In genomic region chr16:87267566-87267965, GRCh38 we compare ENCODE assay signal across 1 cellular context.
TF ChIP-seq lines count a peak whose summit lies in the region.

No MANE protein-coding gene starts in this region.

TF ChIP-seq in K562, 482 proteins besides CTCF, POLR2A, EP300 and RAD21:
- TF ChIP-seq BCOR (IDR thresholded peaks at IDR 0.05) (peak; percentile 80), RBM25 (IDR thresholded peaks at IDR 0.05; ENCODE audit: low read depth, low read length, severe bottlenecking) (peak; percentile 97), ZFP36 (IDR thresholded peaks at IDR 0.05; ENCODE audit: low read depth, low read length, partially characterized antibody) (peak; percentile 79), USF1 (CRISPR knock-in tag; IDR thresholded peaks at IDR 0.05) (no peak)
